12 cellular contexts compared by ENCODE assay signal in genomic region chr6:36851632-36852031, GRCh38. TPM values are rescaled to one million over a fixed set of nuclear protein-coding genes. Genes with fewer than 3 reads are reported as not detected.
DNase-seq lines count a peak whose midpoint lies in the region; TF ChIP-seq lines count a peak whose summit lies in the region.
"Had no signal": no experiment of that assay in that cellular context is flagged by ENCODE, and none has a peak within 500 bp of the region (broad histone marks: within the 10 kb centered on the region; RNA-seq: fewer than 3 reads in every experiment).

No MANE protein-coding gene starts in this region.

- no peak overlapping the region for H3K4me3 Mint-ChIP-seq in brain
- H3K4me3 Mint-ChIP-seq in nephron, result peak overlapping the region in 1 of 3 experiments; percentile 3
- H3K4me3 Mint-ChIP-seq: activated naive CD8-positive, alpha-beta T cell treated with anti-CD3 and anti-CD28 coated beads, Interleukin-2, amount 10 ng/mL, durations not matched to agents 7 days and 5 days; T-helper 1 cell treated with Interleukin-12 subunit alpha and Interleukin-12 subunit beta and Interleukin-4 antibody, amounts not matched to agents 30 μg/mL and 1 μg/mL, for 36 hours had no signal

- H3K9me3 Mint-ChIP-seq in brain (no peaks in the 10 kb centered on the region), nephron (no peaks in the 10 kb centered on the region)
- H3K9me3 Mint-ChIP-seq: activated naive CD8-positive, alpha-beta T cell treated with anti-CD3 and anti-CD28 coated beads, Interleukin-2, amount 10 ng/mL, durations not matched to agents 7 days and 5 days had no signal

- CTCF ChIA-PET in A673 (lab: Charles Lee), result interaction anchor here (0.6 to 1.2 kb wide), 3 partner anchors 9 to 359 kb away, joined by 4 to 5 read pairs (median 5); partner anchors contain the start of gene PPIL1

- H3K27me3 Mint-ChIP-seq in brain (no peaks in the 10 kb centered on the region), nephron (ENCODE audit: low read depth) (peaks cover 9% of the 10 kb centered on the region)

- POLR2A ChIA-PET in A673 (lab: Charles Lee; ENCODE audit: low non-redundant PET), result interaction anchor here (0.6 kb wide), 1 partner anchor 15 kb away, joined by 3 read pairs; no protein-coding TSS in a partner anchor

- H3K4me3 ChIP-seq in A673 (ENCODE audit: low read depth, low read length, poor library complexity, severe bottlenecking), result no peak overlapping the region
- H3K4me3 ChIP-seq: lung had no signal

- peaks cover 68% of the 10 kb centered on the region for H3K4me1 Mint-ChIP-seq in brain
- peaks cover 85% of the 10 kb centered on the region for H3K4me1 Mint-ChIP-seq in nephron

- H3K9me3 ChIP-seq in A673 (ENCODE audit: low read depth, low read length, poor library complexity, severe bottlenecking), result no peaks in the 10 kb centered on the region

- H3K36me3 Mint-ChIP-seq in brain, result peaks cover 10% of the 10 kb centered on the region
- peaks cover 28% of the 10 kb centered on the region for H3K36me3 Mint-ChIP-seq in nephron (ENCODE audit: low read depth)

- peaks cover 35% of the 10 kb centered on the region for H3K36me3 ChIP-seq in A673 (ENCODE audit: insufficient read depth, low read length, poor library complexity, severe bottlenecking)

- intact Hi-C loops in A673 (cut with micrococcal nuclease; ENCODE audit: unreplicated experiment), result loop anchor here (1.0 kb wide), 1 partner anchor 85 kb away; no protein-coding TSS in a partner anchor

- DNase-seq in A673 (ENCODE audit: low spot score) (no peak), KBM-7 (peak; percentile 39), RKO (ENCODE audit: low spot score) (no peak)
- DNase-seq in stimulated activated CD8-positive, alpha-beta memory T cell treated with anti-CD3 and anti-CD28 coated beads, Interleukin-4, amount 100 ng/mL, for 48 hours, result no peak
- no peak for DNase-seq in activated CD4-positive, alpha-beta T cell treated with anti-CD3 and anti-CD28 coated beads, Interleukin-2, amount 50 U/mL, for 4 hours
- DNase-seq in activated CD4-positive, alpha-beta T cell treated with anti-CD3 and anti-CD28 coated beads, Interleukin-2, amount 50 U/mL, for 48 hours, result no peak
- DNase-seq: activated naive CD8-positive, alpha-beta T cell treated with anti-CD3 and anti-CD28 coated beads, Interleukin-2, amount 10 ng/mL, durations not matched to agents 7 days and 5 days; activated T-cell treated with anti-CD3 and anti-CD28 coated beads, Interleukin-2, amount 50 U/mL, for 1 hour had no signal

- H3K4me1 ChIP-seq in A673 (ENCODE audit: insufficient read depth, low read length, poor library complexity, severe bottlenecking), result peaks cover 14% of the 10 kb centered on the region

- H3K27ac ChIP-seq in A673 (ENCODE audit: low read depth, low read length, poor library complexity, severe bottlenecking), result peak overlapping the region; percentile 14

- no peaks in the 10 kb centered on the region for H3K27me3 ChIP-seq in A673 (replicated peaks; ENCODE audit: insufficient read depth, low read depth, low read length, poor library complexity)

- H3K27ac Mint-ChIP-seq in brain (peak overlapping the region in 3 of 5 experiments; percentile 29 to 83 (median 75)), nephron (peak overlapping the region in 2 of 3 experiments; percentile 69 to 90)
- H3K27ac Mint-ChIP-seq: activated naive CD8-positive, alpha-beta T cell treated with anti-CD3 and anti-CD28 coated beads, Interleukin-2, amount 10 ng/mL, durations not matched to agents 7 days and 5 days; T-helper 1 cell treated with Interleukin-12 subunit alpha and Interleukin-12 subunit beta and Interleukin-4 antibody, amounts not matched to agents 30 μg/mL and 1 μg/mL, for 36 hours had no signal

- in situ Hi-C loops in KBM-7 (cut with MboI; ENCODE audit: low pct_unique_long_range_greater_than_20kb, low sequenced_read_pairs), result no loop called here

- TF ChIP-seq CTCF in A673 (conservative IDR thresholded peaks at IDR 0.05; ENCODE audit: low read depth, low read length), result no peak
- no peak for TF ChIP-seq CTCF in brain (conservative IDR thresholded peaks at IDR 0.05)
- no peak for TF ChIP-seq CTCF in nephron (IDR thresholded peaks at IDR 0.05; ENCODE audit: unreplicated experiment in 3 of 3)

- no TSS peak for BruUV-seq in A673 (replicated peaks; lab: Mats Ljungman, UMichigan)

RNA-seq across cellular contexts. Expression of gene CPNE5, which starts 12.4 kb away (rescaled TPM):
- total RNA-seq in A673 (2021), result 0.13 and 0.48 TPM in 2 replicates
- 22.9 TPM for polyA plus RNA-seq in brain (ENCODE audit: insufficient read depth, low read depth, low replicate concordance)

RNA-seq across cellular contexts. Expression of gene PPIL1, which starts 23.0 kb away (rescaled TPM):
- 67.7 and 72.0 TPM in 2 replicates for total RNA-seq in A673 (2021)
- polyA plus RNA-seq in brain (ENCODE audit: insufficient read depth, low read depth, low replicate concordance), result 36.9 TPM

RNA-seq across cellular contexts. Expression of gene C6orf89, which starts 34.1 kb away (rescaled TPM):
- total RNA-seq in A673 (2021), result 22.6 and 27.1 TPM in 2 replicates
- polyA plus RNA-seq in brain (ENCODE audit: insufficient read depth, low read depth, low replicate concordance), result 72.4 TPM
